25 cellular contexts compared by ENCODE assay signal in the genomic region with DNA sequence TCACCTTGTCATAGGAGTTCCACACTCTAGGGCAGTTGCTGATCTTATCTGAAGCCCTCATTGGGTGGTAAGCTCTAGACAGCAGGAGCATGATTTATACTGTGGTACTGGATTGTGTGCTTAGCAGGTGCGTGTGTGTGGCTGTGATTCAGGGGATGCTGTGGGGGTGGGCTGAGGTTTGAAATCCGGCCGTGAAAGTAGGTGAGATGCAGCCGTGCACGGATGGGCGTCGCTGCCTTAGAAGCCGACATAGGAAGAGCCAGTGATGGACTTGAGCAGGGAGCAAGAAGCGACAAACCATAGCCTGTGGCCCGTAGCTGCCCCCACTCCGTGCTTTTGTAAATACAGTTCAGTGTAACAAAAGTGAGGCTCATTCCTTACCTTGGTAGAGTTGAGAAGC.
"Had no signal": no experiment of that assay in that cellular context is flagged by ENCODE, and none has a peak within 500 bp of the region (broad histone marks: within the 10 kb centered on the region; RNA-seq: fewer than 3 reads in every experiment).

No MANE protein-coding gene starts in this region.

- H3K27me3 ChIP-seq: cardiac muscle cell, sigmoid colon, testis, upper lobe of left lung had no signal

- H3K9me3 Mint-ChIP-seq: activated T-cell treated with anti-CD3 and anti-CD28 coated beads, Interleukin-2, amount 50 U/mL, for 4 hours; nephron progenitor cell; T-helper 1 cell treated with Interleukin-12 subunit alpha and Interleukin-12 subunit beta and Interleukin-4 antibody, amounts not matched to agents 30 μg/mL and 1 μg/mL, for 36 hours had no signal

- ATAC-seq: activated T-cell treated with anti-CD3 and anti-CD28 coated beads, Interleukin-2, amount 50 U/mL, for 4 hours; mucosa of descending colon had no signal

- H3K27ac ChIP-seq: cardiac muscle cell, sigmoid colon, testis, upper lobe of left lung had no signal

- H3K4me2 ChIP-seq: smooth muscle cell had no signal

- DNase-seq: activated CD4-positive, alpha-beta T cell treated with anti-CD3 and anti-CD28 coated beads for 4 hours; activated CD4-positive, alpha-beta T cell treated with anti-CD3 and anti-CD28 coated beads, Interleukin-2, amount 50 U/mL, for 48 hours; activated CD4-positive, CD25-positive, alpha-beta regulatory T cell; activated CD8-positive, alpha-beta memory T cell treated with anti-CD3 and anti-CD28 coated beads, Interleukin-2, amount 50 U/mL, for 48 hours; activated naive CD4-positive, alpha-beta T cell treated with Interleukin-2 at 50 U/mL for 16 hours; activated T-cell treated with anti-CD3 and anti-CD28 coated beads, Interleukin-2, amount 50 U/mL, for 4 hours; amygdala; dermis blood vessel endothelial cell; effector CD8-positive, alpha-beta T cell; foreskin melanocyte; mesenchymal stem cell; mucosa of descending colon; nephron progenitor cell; occipital lobe; retina; sigmoid colon; stimulated activated CD4-positive, alpha-beta T cell treated with anti-CD3 and anti-CD28 coated beads, Interleukin-2, amount 100 ng/mL, for 48 hours; stimulated activated CD8-positive, alpha-beta memory T cell treated with anti-CD3 and anti-CD28 coated beads, Interleukin-4, amount 100 ng/mL, for 48 hours; stimulated activated naive CD4-positive, alpha-beta T cell; testis; upper lobe of left lung had no signal

- H3K27ac Mint-ChIP-seq: nephron progenitor cell; progenitor cell of endocrine pancreas; T-helper 1 cell treated with Interleukin-12 subunit alpha and Interleukin-12 subunit beta and Interleukin-4 antibody, amounts not matched to agents 30 μg/mL and 1 μg/mL, for 36 hours had no signal

- H3K36me3 ChIP-seq: cardiac muscle cell, sigmoid colon had no signal

- H3K4me3 ChIP-seq: cardiac muscle cell, mucosa of descending colon, sigmoid colon, smooth muscle cell, testis, upper lobe of left lung had no signal

- H3K27me3 Mint-ChIP-seq: progenitor cell of endocrine pancreas had no signal

- H3K4me3 Mint-ChIP-seq: activated T-cell treated with anti-CD3 and anti-CD28 coated beads, Interleukin-2, amount 50 U/mL, for 4 hours; nephron progenitor cell; T-helper 1 cell treated with Interleukin-12 subunit alpha and Interleukin-12 subunit beta and Interleukin-4 antibody, amounts not matched to agents 30 μg/mL and 1 μg/mL, for 36 hours had no signal

- H3K9me3 ChIP-seq: mucosa of descending colon, sigmoid colon, testis, upper lobe of left lung had no signal

- H3K4me1 ChIP-seq: sigmoid colon, testis, upper lobe of left lung had no signal
